In genomic region chr12:97940105-97940504, GRCh38 we compare ENCODE assay signal across 2 cellular contexts.
TF ChIP-seq lines count a peak whose summit lies in the region.

No MANE protein-coding gene starts in this region.

TF ChIP-seq in HepG2, 621 proteins besides CTCF, POLR2A, EP300 and RAD21:
- TF ChIP-seq ERF (CRISPR knock-in tag; IDR thresholded peaks at IDR 0.05), result no peak
- TF ChIP-seq ZNF335 (CRISPR knock-in tag; IDR thresholded peaks at IDR 0.05), result no peak
- TF ChIP-seq MAFF (IDR thresholded peaks at IDR 0.05; ENCODE audit: low read depth, low read length), result peak; percentile 67
- TF ChIP-seq ZNF292 (CRISPR knock-in tag; IDR thresholded peaks at IDR 0.05; ENCODE audit: borderline replicate concordance, low read depth), result no peak
- TF ChIP-seq NFKBIZ (CRISPR knock-in tag; IDR thresholded peaks at IDR 0.05), result no peak
- no peak for TF ChIP-seq CENPX (CRISPR knock-in tag; IDR thresholded peaks at IDR 0.05)
- no peak for TF ChIP-seq ZBTB20 (CRISPR knock-in tag; IDR thresholded peaks at IDR 0.05; ENCODE audit: borderline replicate concordance, low read depth)
- no peak for TF ChIP-seq ZHX2 (IDR thresholded peaks at IDR 0.05; ENCODE audit: low read depth)
- TF ChIP-seq ZHX2 (CRISPR knock-in tag; IDR thresholded peaks at IDR 0.05; ENCODE audit: borderline replicate concordance), result no peak
- TF ChIP-seq MAFK (conservative IDR thresholded peaks at IDR 0.05 in 1 of 2, IDR thresholded peaks at IDR 0.05 in 1 of 2; ENCODE audit: low read length in 2 of 2), result peak; percentile 23 to 65; a peak in 3 of 4 replicates
- no peak for TF ChIP-seq MAF1 (CRISPR knock-in tag; IDR thresholded peaks at IDR 0.05; ENCODE audit: borderline replicate concordance)
- no peak for TF ChIP-seq PTBP1 (IDR thresholded peaks at IDR 0.05; ENCODE audit: low read depth, low read length, poor library complexity, severe bottlenecking)

TF ChIP-seq in H1, 55 proteins besides CTCF, POLR2A, EP300 and RAD21:
- no peak for TF ChIP-seq TBP (IDR thresholded peaks at IDR 0.05; ENCODE audit: low read depth, low read length)
- no peak for TF ChIP-seq CTBP2 (IDR thresholded peaks at IDR 0.05; ENCODE audit: borderline replicate concordance, insufficient read depth, insufficient read length, low read length)
- no peak for TF ChIP-seq SP2 (IDR thresholded peaks at IDR 0.05; ENCODE audit: low read length)
- no peak for TF ChIP-seq SP1 (IDR thresholded peaks at IDR 0.05; ENCODE audit: low read depth, low read length)
- no peak for TF ChIP-seq E2F6 (IDR thresholded peaks at IDR 0.05)
- TF ChIP-seq CBX8 (IDR thresholded peaks at IDR 0.05; ENCODE audit: borderline replicate concordance, low read depth, low read length), result no peak
- TF ChIP-seq HDAC6 (IDR thresholded peaks at IDR 0.05; ENCODE audit: low read depth, low read length), result no peak
- no peak for TF ChIP-seq TAF1 (IDR thresholded peaks at IDR 0.05; ENCODE audit: low read depth, low read length)
- TF ChIP-seq PHF8 (conservative IDR thresholded peaks at IDR 0.05; ENCODE audit: low read depth, low read length), result no peak
- no peak for TF ChIP-seq CHD1 (IDR thresholded peaks at IDR 0.05; ENCODE audit: low read depth, low read length)
- TF ChIP-seq KDM4A (IDR thresholded peaks at IDR 0.05; ENCODE audit: low read depth, low read length, severe bottlenecking), result no peak
- TF ChIP-seq JUND (IDR thresholded peaks at IDR 0.05; ENCODE audit: low read length), result no peak
- no peak for TF ChIP-seq GABPA (IDR thresholded peaks at IDR 0.05; ENCODE audit: borderline replicate concordance, insufficient read depth, low read length)
- TF ChIP-seq, protein P1, sequence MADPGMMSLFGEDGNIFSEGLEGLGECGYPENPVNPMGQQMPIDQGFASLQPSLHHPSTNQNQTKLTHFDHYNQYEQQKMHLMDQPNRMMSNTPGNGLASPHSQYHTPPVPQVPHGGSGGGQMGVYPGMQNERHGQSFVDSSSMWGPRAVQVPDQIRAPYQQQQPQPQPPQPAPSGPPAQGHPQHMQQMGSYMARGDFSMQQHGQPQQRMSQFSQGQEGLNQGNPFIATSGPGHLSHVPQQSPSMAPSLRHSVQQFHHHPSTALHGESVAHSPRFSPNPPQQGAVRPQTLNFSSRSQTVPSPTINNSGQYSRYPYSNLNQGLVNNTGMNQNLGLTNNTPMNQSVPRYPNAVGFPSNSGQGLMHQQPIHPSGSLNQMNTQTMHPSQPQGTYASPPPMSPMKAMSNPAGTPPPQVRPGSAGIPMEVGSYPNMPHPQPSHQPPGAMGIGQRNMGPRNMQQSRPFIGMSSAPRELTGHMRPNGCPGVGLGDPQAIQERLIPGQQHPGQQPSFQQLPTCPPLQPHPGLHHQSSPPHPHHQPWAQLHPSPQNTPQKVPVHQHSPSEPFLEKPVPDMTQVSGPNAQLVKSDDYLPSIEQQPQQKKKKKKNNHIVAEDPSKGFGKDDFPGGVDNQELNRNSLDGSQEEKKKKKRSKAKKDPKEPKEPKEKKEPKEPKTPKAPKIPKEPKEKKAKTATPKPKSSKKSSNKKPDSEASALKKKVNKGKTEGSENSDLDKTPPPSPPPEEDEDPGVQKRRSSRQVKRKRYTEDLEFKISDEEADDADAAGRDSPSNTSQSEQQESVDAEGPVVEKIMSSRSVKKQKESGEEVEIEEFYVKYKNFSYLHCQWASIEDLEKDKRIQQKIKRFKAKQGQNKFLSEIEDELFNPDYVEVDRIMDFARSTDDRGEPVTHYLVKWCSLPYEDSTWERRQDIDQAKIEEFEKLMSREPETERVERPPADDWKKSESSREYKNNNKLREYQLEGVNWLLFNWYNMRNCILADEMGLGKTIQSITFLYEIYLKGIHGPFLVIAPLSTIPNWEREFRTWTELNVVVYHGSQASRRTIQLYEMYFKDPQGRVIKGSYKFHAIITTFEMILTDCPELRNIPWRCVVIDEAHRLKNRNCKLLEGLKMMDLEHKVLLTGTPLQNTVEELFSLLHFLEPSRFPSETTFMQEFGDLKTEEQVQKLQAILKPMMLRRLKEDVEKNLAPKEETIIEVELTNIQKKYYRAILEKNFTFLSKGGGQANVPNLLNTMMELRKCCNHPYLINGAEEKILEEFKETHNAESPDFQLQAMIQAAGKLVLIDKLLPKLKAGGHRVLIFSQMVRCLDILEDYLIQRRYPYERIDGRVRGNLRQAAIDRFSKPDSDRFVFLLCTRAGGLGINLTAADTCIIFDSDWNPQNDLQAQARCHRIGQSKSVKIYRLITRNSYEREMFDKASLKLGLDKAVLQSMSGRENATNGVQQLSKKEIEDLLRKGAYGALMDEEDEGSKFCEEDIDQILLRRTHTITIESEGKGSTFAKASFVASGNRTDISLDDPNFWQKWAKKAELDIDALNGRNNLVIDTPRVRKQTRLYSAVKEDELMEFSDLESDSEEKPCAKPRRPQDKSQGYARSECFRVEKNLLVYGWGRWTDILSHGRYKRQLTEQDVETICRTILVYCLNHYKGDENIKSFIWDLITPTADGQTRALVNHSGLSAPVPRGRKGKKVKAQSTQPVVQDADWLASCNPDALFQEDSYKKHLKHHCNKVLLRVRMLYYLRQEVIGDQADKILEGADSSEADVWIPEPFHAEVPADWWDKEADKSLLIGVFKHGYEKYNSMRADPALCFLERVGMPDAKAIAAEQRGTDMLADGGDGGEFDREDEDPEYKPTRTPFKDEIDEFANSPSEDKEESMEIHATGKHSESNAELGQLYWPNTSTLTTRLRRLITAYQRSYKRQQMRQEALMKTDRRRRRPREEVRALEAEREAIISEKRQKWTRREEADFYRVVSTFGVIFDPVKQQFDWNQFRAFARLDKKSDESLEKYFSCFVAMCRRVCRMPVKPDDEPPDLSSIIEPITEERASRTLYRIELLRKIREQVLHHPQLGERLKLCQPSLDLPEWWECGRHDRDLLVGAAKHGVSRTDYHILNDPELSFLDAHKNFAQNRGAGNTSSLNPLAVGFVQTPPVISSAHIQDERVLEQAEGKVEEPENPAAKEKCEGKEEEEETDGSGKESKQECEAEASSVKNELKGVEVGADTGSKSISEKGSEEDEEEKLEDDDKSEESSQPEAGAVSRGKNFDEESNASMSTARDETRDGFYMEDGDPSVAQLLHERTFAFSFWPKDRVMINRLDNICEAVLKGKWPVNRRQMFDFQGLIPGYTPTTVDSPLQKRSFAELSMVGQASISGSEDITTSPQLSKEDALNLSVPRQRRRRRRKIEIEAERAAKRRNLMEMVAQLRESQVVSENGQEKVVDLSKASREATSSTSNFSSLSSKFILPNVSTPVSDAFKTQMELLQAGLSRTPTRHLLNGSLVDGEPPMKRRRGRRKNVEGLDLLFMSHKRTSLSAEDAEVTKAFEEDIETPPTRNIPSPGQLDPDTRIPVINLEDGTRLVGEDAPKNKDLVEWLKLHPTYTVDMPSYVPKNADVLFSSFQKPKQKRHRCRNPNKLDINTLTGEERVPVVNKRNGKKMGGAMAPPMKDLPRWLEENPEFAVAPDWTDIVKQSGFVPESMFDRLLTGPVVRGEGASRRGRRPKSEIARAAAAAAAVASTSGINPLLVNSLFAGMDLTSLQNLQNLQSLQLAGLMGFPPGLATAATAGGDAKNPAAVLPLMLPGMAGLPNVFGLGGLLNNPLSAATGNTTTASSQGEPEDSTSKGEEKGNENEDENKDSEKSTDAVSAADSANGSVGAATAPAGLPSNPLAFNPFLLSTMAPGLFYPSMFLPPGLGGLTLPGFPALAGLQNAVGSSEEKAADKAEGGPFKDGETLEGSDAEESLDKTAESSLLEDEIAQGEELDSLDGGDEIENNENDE (IDR thresholded peaks at IDR 0.05; ENCODE audit: insufficient replicate concordance, low read length), result no peak
- no peak for TF ChIP-seq BCL11A (IDR thresholded peaks at IDR 0.05; ENCODE audit: low read depth in 2 of 2, low read length in 2 of 2)
- no peak for TF ChIP-seq SAP30 (IDR thresholded peaks at IDR 0.05; ENCODE audit: insufficient read depth, insufficient replicate concordance, low read length)
- TF ChIP-seq MAFK (IDR thresholded peaks at IDR 0.05; ENCODE audit: low read depth, low read length), result no peak
- TF ChIP-seq NRF1 (IDR thresholded peaks at IDR 0.05; ENCODE audit: low read depth, low read length), result no peak
- no peak for TF ChIP-seq FOSL1 (IDR thresholded peaks at IDR 0.05; ENCODE audit: insufficient read depth, low read depth, low read length)
- no peak for TF ChIP-seq CREB1 (IDR thresholded peaks at IDR 0.05)
